1 cellular context compared by ENCODE assay signal in the genomic region with DNA sequence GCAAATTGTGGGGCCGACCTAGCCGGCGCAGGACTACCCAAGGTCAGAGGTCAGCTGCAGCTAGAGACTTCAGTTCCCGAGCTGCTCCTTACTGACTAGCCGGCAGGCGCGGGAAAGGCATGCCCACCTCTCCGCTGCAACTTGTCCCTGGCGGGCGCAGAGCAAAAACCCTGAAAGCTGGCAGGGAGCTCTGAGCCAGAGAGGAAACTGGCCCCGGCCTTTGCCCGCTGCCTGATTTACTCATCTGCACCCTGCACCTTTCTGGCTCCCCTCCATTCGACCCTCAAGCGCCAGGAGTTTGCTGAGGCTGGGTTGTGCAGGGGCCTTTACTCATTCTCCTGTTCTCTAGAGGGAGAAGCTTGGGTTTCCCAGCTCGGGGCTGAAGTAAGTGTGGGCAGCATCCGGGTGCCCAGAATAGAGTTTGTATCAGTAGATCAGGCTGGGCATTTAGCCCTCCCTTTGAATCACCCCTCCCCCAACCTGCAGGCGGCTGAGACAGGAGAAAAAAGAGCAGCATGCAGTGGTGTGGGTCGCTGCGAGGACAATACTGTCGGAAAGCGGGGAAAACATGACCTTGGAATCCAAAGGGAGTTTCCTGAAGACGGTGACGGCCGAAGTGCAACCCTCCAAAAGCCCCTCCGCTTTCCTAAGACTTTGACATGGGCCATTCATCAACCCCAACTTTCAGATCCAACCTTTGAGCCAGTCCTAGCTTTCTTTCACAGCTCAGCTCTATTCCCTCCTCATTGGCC.
TF ChIP-seq lines count a peak whose summit lies in the region.

No MANE protein-coding gene starts in this region.

TF ChIP-seq in endothelial cell of umbilical vein, 7 proteins besides CTCF, POLR2A, EP300 and RAD21 (continued from another document):
- TF ChIP-seq EZH2 (IDR thresholded peaks at IDR 0.05; ENCODE audit: borderline replicate concordance, low read depth, low read length, severe bottlenecking): peak; percentile 69
- no peak for TF ChIP-seq FOS (IDR thresholded peaks at IDR 0.05; ENCODE audit: borderline replicate concordance, insufficient read depth, low read length)
